16 cellular contexts compared by ENCODE assay signal in the genomic region with DNA sequence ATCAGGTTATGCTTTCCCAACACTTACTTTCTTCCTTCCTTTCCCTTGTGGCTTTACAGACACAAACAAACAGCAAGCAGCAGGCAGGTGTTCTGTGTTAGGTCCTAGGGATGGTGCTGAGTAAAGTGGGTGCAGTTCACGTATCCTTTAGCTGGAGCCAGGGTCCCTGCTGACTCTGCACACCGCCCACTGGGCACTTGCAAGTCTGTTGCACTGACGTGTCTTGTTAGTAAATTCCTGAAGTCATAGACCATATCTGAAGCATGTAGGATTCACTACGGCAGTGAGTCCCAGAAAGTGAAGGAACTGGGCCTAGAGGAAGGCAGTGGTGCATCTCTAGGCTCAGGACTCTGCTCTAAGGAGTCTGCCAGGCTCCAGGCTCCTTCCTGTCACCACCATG.
DNase-seq lines count a peak whose midpoint lies in the region; ATAC-seq and TF ChIP-seq lines count a peak whose summit lies in the region.
"Had no signal": no experiment of that assay in that cellular context is flagged by ENCODE, and none has a peak within 500 bp of the region (broad histone marks: within the 10 kb centered on the region; RNA-seq: fewer than 3 reads in every experiment).

No MANE protein-coding gene starts in this region.

- H3K9me3 ChIP-seq in endodermal cell (ENCODE audit: control insufficient read depth, low read length): no peaks in the 10 kb centered on the region
- H3K9me3 ChIP-seq in neural progenitor cell (ENCODE audit: low read depth): no peaks in the 10 kb centered on the region
- H3K9me3 ChIP-seq: gastrocnemius medialis had no signal

- no peak overlapping the region for H3K4me2 ChIP-seq in neural progenitor cell

- no peak overlapping the region for H3K4me3 Mint-ChIP-seq in endodermal cell
- H3K4me3 Mint-ChIP-seq in mesothelial cell of epicardium: no peak overlapping the region
- H3K4me3 Mint-ChIP-seq in stimulated activated memory B cell treated with anti-CD40 and anti-IgM and Interleukin-4, amounts not matched to agents 10 μg/mL and 1 μg/mL and 100 μg/mL, for 72 hours: no peak overlapping the region
- no peak overlapping the region for H3K4me3 Mint-ChIP-seq in neural progenitor cell
- H3K4me3 Mint-ChIP-seq: CD8-positive, alpha-beta T cell had no signal

- H3K4me3 ChIP-seq in endodermal cell (ENCODE audit: low read length) (no peak overlapping the region), neural progenitor cell (no peak overlapping the region)
- H3K4me3 ChIP-seq: gastrocnemius medialis had no signal

- no peaks in the 10 kb centered on the region for H3F3A ChIP-seq in neural progenitor cell (ENCODE audit: low read depth)

- no peaks in the 10 kb centered on the region for H3K9me3 Mint-ChIP-seq in endodermal cell
- H3K9me3 Mint-ChIP-seq in mesothelial cell of epicardium: no peaks in the 10 kb centered on the region
- H3K9me3 Mint-ChIP-seq in stimulated activated memory B cell treated with anti-CD40 and anti-IgM and Interleukin-4, amounts not matched to agents 10 μg/mL and 1 μg/mL and 100 μg/mL, for 72 hours: no peaks in the 10 kb centered on the region
- H3K9me3 Mint-ChIP-seq in neural progenitor cell: no peaks in the 10 kb centered on the region
- H3K9me3 Mint-ChIP-seq: CD8-positive, alpha-beta T cell had no signal

- no peak for TF ChIP-seq CTCF in endodermal cell (conservative IDR thresholded peaks at IDR 0.05)
- TF ChIP-seq CTCF in mesothelial cell of epicardium (IDR thresholded peaks at IDR 0.05; ENCODE audit: unreplicated experiment): no peak
- TF ChIP-seq CTCF in neural progenitor cell (IDR thresholded peaks at IDR 0.05): no peak

- no peak overlapping the region for H2AFZ ChIP-seq in neural progenitor cell (replicated peaks)

- H3K4me1 ChIP-seq in endodermal cell (ENCODE audit: control insufficient read depth, insufficient read depth, low read length): peaks cover 30% of the 10 kb centered on the region
- peaks cover 7% of the 10 kb centered on the region for H3K4me1 ChIP-seq in neural progenitor cell

- H3K9ac ChIP-seq in endodermal cell (ENCODE audit: extremely low read depth, low read length, poor library complexity, severe bottlenecking) (no peak overlapping the region), neural progenitor cell (no peak overlapping the region)

- H3K27me3 ChIP-seq in endodermal cell (ENCODE audit: control insufficient read depth, insufficient read depth, low read length, poor library complexity, severe bottlenecking) (no peaks in the 10 kb centered on the region), neural progenitor cell (no peaks in the 10 kb centered on the region)
- H3K27me3 ChIP-seq: gastrocnemius medialis had no signal

- WGBS in endodermal cell (ENCODE audit: insufficient coverage in 1 of 2, insufficient read length in 1 of 2), 2 experiments: 90 to 98% methylated on average over 4 of the region's 4 CpGs

- H3K27ac Mint-ChIP-seq in endodermal cell: peak overlapping the region; percentile 48
- peak overlapping the region; percentile 73 for H3K27ac Mint-ChIP-seq in mesothelial cell of epicardium
- H3K27ac Mint-ChIP-seq in stimulated activated memory B cell treated with anti-CD40 and anti-IgM and Interleukin-4, amounts not matched to agents 10 μg/mL and 1 μg/mL and 100 μg/mL, for 72 hours: no peak overlapping the region
- H3K27ac Mint-ChIP-seq in neural progenitor cell: no peak overlapping the region
- H3K27ac Mint-ChIP-seq: CD8-positive, alpha-beta T cell had no signal

- peaks cover 3% of the 10 kb centered on the region for H3K36me3 Mint-ChIP-seq in endodermal cell (ENCODE audit: low read depth)
- no peaks in the 10 kb centered on the region for H3K36me3 Mint-ChIP-seq in mesothelial cell of epicardium
- H3K36me3 Mint-ChIP-seq in stimulated activated memory B cell treated with anti-CD40 and anti-IgM and Interleukin-4, amounts not matched to agents 10 μg/mL and 1 μg/mL and 100 μg/mL, for 72 hours: no peaks in the 10 kb centered on the region
- peaks cover 3% of the 10 kb centered on the region for H3K36me3 Mint-ChIP-seq in neural progenitor cell
- H3K36me3 Mint-ChIP-seq: CD8-positive, alpha-beta T cell had no signal

- H4K20me1 ChIP-seq in neural progenitor cell (ENCODE audit: low read depth): peaks cover 32% of the 10 kb centered on the region

- H3K36me3 ChIP-seq in endodermal cell (ENCODE audit: control insufficient read depth, insufficient read depth, low read length) (no peaks in the 10 kb centered on the region), neural progenitor cell (no peaks in the 10 kb centered on the region)
- H3K36me3 ChIP-seq: gastrocnemius medialis had no signal

- peaks cover 15% of the 10 kb centered on the region for H3K79me2 ChIP-seq in neural progenitor cell (ENCODE audit: low read depth)

- H3K27ac ChIP-seq in endodermal cell (ENCODE audit: low read depth, low read length): no peak overlapping the region
- no peak overlapping the region for H3K27ac ChIP-seq in neural progenitor cell
- H3K27ac ChIP-seq: gastrocnemius medialis, HL-60, RWPE1 had no signal

- no peaks in the 10 kb centered on the region for H3K27me3 Mint-ChIP-seq in endodermal cell (ENCODE audit: insufficient read depth)
- H3K27me3 Mint-ChIP-seq in mesothelial cell of epicardium (ENCODE audit: low read depth): no peaks in the 10 kb centered on the region
- H3K27me3 Mint-ChIP-seq in stimulated activated memory B cell treated with anti-CD40 and anti-IgM and Interleukin-4, amounts not matched to agents 10 μg/mL and 1 μg/mL and 100 μg/mL, for 72 hours: no peaks in the 10 kb centered on the region
- H3K27me3 Mint-ChIP-seq in neural progenitor cell (ENCODE audit: insufficient read depth, low read depth): no peaks in the 10 kb centered on the region

- no peak for ATAC-seq in HG02678 (IDR thresholded peaks at IDR 0.05; ENCODE audit: unreplicated experiment)
- no peak for ATAC-seq in stimulated activated memory B cell treated with anti-CD40 and anti-IgM and Interleukin-4, amounts not matched to agents 10 μg/mL and 1 μg/mL and 100 μg/mL, for 72 hours
- ATAC-seq: CD8-positive, alpha-beta T cell; gastrocnemius medialis had no signal

- DNase-seq in HK-2 (ENCODE audit: unreplicated experiment): peak; percentile 36
- DNase-seq in endodermal cell: no peak
- no peak for DNase-seq in mesothelial cell of epicardium (ENCODE audit: low spot score in 2 of 2, unreplicated experiment in 2 of 2)
- no peak for DNase-seq in T-helper 2 cell
- DNase-seq in neural progenitor cell (ENCODE audit: low spot score): no peak
- DNase-seq: activated T-cell treated with anti-CD3 and anti-CD28 coated beads, Interleukin-2, amount 50 U/mL, for 1 hour; amygdala; CD8-positive, alpha-beta T cell; gastrocnemius medialis; NCI-H1694 treated with DMSO at 0.1 percent for 48 hours; NCI-H748 treated with DMSO at 0.1 percent for 48 hours; stimulated activated CD4-positive, alpha-beta T cell treated with anti-CD3 and anti-CD28 coated beads, Interleukin-2, amount 100 ng/mL, for 48 hours had no signal

- H3K4me1 Mint-ChIP-seq in endodermal cell: peaks cover 58% of the 10 kb centered on the region
- peaks cover 64% of the 10 kb centered on the region for H3K4me1 Mint-ChIP-seq in mesothelial cell of epicardium
- no peaks in the 10 kb centered on the region for H3K4me1 Mint-ChIP-seq in stimulated activated memory B cell treated with anti-CD40 and anti-IgM and Interleukin-4, amounts not matched to agents 10 μg/mL and 1 μg/mL and 100 μg/mL, for 72 hours
- peaks cover 51% of the 10 kb centered on the region for H3K4me1 Mint-ChIP-seq in neural progenitor cell

Comparison
In these comparisons a context has a peak if more than half of its experiments do, and no peak if none do; other contexts are left out.
1. H3K27ac Mint-ChIP-seq: peak in endodermal cell (single experiment) and mesothelial cell of epicardium (single experiment); none in stimulated activated memory B cell treated with anti-CD40 and anti-IgM and Interleukin-4, amounts not matched to agents 10 μg/mL and 1 μg/mL and 100 μg/mL, for 72 hours (single experiment) and neural progenitor cell (single experiment).